12 cellular contexts compared by ENCODE assay signal in the genomic region with DNA sequence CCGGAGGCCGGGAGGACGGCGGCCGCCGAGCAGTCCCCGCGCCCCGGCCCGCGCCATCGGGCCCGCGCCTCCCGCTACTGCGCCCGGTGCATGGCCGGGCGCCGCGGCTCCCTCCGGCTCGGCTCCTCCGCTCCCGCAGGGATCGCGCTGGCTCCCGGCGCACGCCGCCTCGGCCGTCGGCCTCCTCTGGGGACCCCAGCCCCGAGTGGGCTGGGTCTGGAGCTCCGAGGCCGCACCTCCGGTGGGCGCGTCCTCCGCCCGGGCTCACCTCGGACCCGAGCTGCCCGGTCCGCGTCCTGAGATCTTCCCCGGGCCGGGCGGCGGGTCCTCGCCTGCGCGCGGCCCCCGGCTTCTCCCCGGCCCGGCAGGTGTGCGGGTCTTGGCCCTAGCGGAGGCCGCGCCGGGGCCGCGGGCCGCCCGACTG. TPM values are rescaled to one million over a fixed set of nuclear protein-coding genes. Genes with fewer than 3 reads are reported as not detected.
A peak's percentile ranks its signal among the peaks of the same experiment; 100 is the strongest.
DNase-seq lines count a peak whose midpoint lies in the region; ATAC-seq, FAIRE-seq and TF ChIP-seq lines count a peak whose summit lies in the region.
"Had no signal": no experiment of that assay in that cellular context is flagged by ENCODE, and none has a peak within 500 bp of the region (broad histone marks: within the 10 kb centered on the region; RNA-seq: fewer than 3 reads in every experiment).

No MANE protein-coding gene starts in this region.

- H3K4me1 Mint-ChIP-seq in neural progenitor cell = peaks cover 21% of the 10 kb centered on the region

- H3K9ac ChIP-seq in K562 (ENCODE audit: insufficient read depth in 1 of 2, low read depth in 2 of 2, low read length in 2 of 2) (peak overlapping the region; percentile 54 to 88; a peak in 3 of 4 replicates), neural progenitor cell (no peak overlapping the region)

- peaks cover 3% of the 10 kb centered on the region for H3K4me1 ChIP-seq in HAP-1
- H3K4me1 ChIP-seq in K562 (replicated peaks in 1 of 2; ENCODE audit: control insufficient read depth in 2 of 2, insufficient read depth in 2 of 2, low read length in 2 of 2) = peaks cover 6 to 47% of the 10 kb centered on the region in 2 experiments; a peak in 3 of 5 replicates
- peaks cover 28% of the 10 kb centered on the region for H3K4me1 ChIP-seq in neural progenitor cell

- no peak for FAIRE-seq in K562 (lab: Jason Lieb, UNC)
- FAIRE-seq in RCC 7860 (lab: Jason Lieb, UNC) = no peak
- FAIRE-seq in GM12892 (lab: Jason Lieb, UNC) = no peak

- TF ChIP-seq CTCF in K562 (IDR thresholded peaks at IDR 0.05 in 2 of 3, conservative IDR thresholded peaks at IDR 0.05 in 1 of 3; ENCODE audit: insufficient read depth in 2 of 3, low read depth in 1 of 3, low read length in 3 of 3) (no peak), neural progenitor cell (IDR thresholded peaks at IDR 0.05) (no peak)

- no peaks in the 10 kb centered on the region for H3K9me3 ChIP-seq in HAP-1
- no peaks in the 10 kb centered on the region for H3K9me3 ChIP-seq in K562 (replicated peaks; ENCODE audit: control insufficient read depth, insufficient read depth, low read depth, low read length)
- H3K9me3 ChIP-seq in neural progenitor cell (ENCODE audit: low read depth) = no peaks in the 10 kb centered on the region

- H3F3A ChIP-seq in neural progenitor cell (ENCODE audit: low read depth) = peaks cover 16% of the 10 kb centered on the region

- CTCF ChIA-PET in K562 (lab: Yijun Ruan, JAX; ENCODE audit: low intra/inter-chr PET ratio) = interaction anchor here (0.7 kb wide), 2 partner anchors 54 to 218 kb away, joined by 3 to 4 read pairs; no protein-coding TSS in a partner anchor

- no peaks in the 10 kb centered on the region; the same call in 1 of the 2 replicates for H3K36me3 ChIP-seq in HAP-1 (replicated peaks)
- H3K36me3 ChIP-seq in K562 (ENCODE audit: control insufficient read depth, insufficient read depth, low read length) = no peaks in the 10 kb centered on the region
- H3K36me3 ChIP-seq in neural progenitor cell = no peaks in the 10 kb centered on the region

- H3K4me2 ChIP-seq in K562 (ENCODE audit: insufficient read depth, low read length) (peak overlapping the region; percentile 32; the same call in 1 of the 2 replicates), neural progenitor cell (peak overlapping the region; percentile 87)

- intact Hi-C loops in K562 (cut with micrococcal nuclease) = no loop called here

- no peak for TF ChIP-seq RAD21 in K562 (CRISPR knock-in tag; conservative IDR thresholded peaks at IDR 0.05 in 1 of 2, IDR thresholded peaks at IDR 0.05 in 1 of 2)

- WGBS in K562 (ENCODE audit: insufficient coverage, low coverage, missing lambda C conversion rate) = 0% methylated on average over 5 of the region's 67 CpGs

- in situ Hi-C loops in HAP-1 (cut with MboI; ENCODE audit: low sequenced_read_pairs) (no loop called here), K562 (cut with MboI) (no loop called here)

- no peaks in the 10 kb centered on the region for H3K9me1 ChIP-seq in K562 (ENCODE audit: control insufficient read depth, insufficient read depth, low read length)

- TF ChIP-seq EP300 in K562 (IDR thresholded peaks at IDR 0.05; ENCODE audit: low read length) = no peak

- H3K36me3 Mint-ChIP-seq in neural progenitor cell = no peaks in the 10 kb centered on the region

- H3K4me3 ChIP-seq in HAP-1 = peak overlapping the region; percentile 31; the same call in 1 of the 2 replicates
- peak overlapping the region; percentile 41 for H3K4me3 ChIP-seq in K562
- H3K4me3 ChIP-seq in neural progenitor cell = peak overlapping the region; percentile 45

- peak; percentile 39 for ATAC-seq in K562

- no peak overlapping the region for H3K27ac Mint-ChIP-seq in neural progenitor cell
- H3K27ac Mint-ChIP-seq: activated CD4-positive, alpha-beta memory T cell treated with anti-CD3 and anti-CD28 coated beads, Interleukin-2, amount 10 ng/mL, durations not matched to agents 7 days and 5 days had no signal

- no peak for TF ChIP-seq POLR2A in K562 (conservative IDR thresholded peaks at IDR 0.05)
- no peak for TF ChIP-seq POLR2A in GM12892 (IDR thresholded peaks at IDR 0.05; ENCODE audit: low read depth, low read length)

- POLR2A ChIA-PET in K562 (lab: Yijun Ruan, JAX) = interaction anchor here (0.6 kb wide), 2 partner anchors 12 to 683 kb away, joined by 3 to 4 read pairs; no protein-coding TSS in a partner anchor

- H4K20me1 ChIP-seq in K562 (replicated peaks; ENCODE audit: control insufficient read depth, insufficient read depth, low read length) = peaks cover 9% of the 10 kb centered on the region; the same call in 1 of the 2 replicates
- peaks cover 85% of the 10 kb centered on the region for H4K20me1 ChIP-seq in neural progenitor cell (ENCODE audit: low read depth)

- peak; percentile 54 for DNase-seq in COLO668 (lab: John Stamatoyannopoulos, UW; ENCODE audit: unreplicated experiment)
- no peak for DNase-seq in HAP-1 (ENCODE audit: low spot score in 2 of 2)
- DNase-seq in K562 (ENCODE audit: extremely low read depth in 1 of 4, low spot score in 3 of 4) = peak in 2 of 4 experiments; percentile 72 to 76
- peak; percentile 58 for DNase-seq in neural progenitor cell (ENCODE audit: low spot score)
- no peak for DNase-seq in RCC 7860 (ENCODE audit: low spot score)
- no peak for DNase-seq in SKM-1 (lab: John Stamatoyannopoulos, UW; ENCODE audit: unreplicated experiment)
- DNase-seq in GM12892 (ENCODE audit: insufficient read length) = no peak
- DNase-seq in activated CD8-positive, alpha-beta memory T cell treated with anti-CD3 and anti-CD28 coated beads for 24 hours = no peak

- H2AFZ ChIP-seq in K562 (ENCODE audit: low read depth, low read length) (peak overlapping the region; percentile 40; the same call in 1 of the 2 replicates), neural progenitor cell (replicated peaks) (no peak overlapping the region)

- no peak overlapping the region for H3K4me3 Mint-ChIP-seq in neural progenitor cell

- BruUV-seq in K562 (replicated peaks; lab: Mats Ljungman, UMichigan) = no TSS peak

- H3K27me3 Mint-ChIP-seq in neural progenitor cell (ENCODE audit: insufficient read depth, low read depth) = peaks cover 56% of the 10 kb centered on the region

- peaks cover 4% of the 10 kb centered on the region for H3K9me3 Mint-ChIP-seq in neural progenitor cell
- H3K9me3 Mint-ChIP-seq: activated CD4-positive, alpha-beta memory T cell treated with anti-CD3 and anti-CD28 coated beads, Interleukin-2, amount 10 ng/mL, durations not matched to agents 7 days and 5 days had no signal

- H3K27ac ChIP-seq in K562 (ENCODE audit: extremely low read depth, low read depth, low read length) (no peak overlapping the region), neural progenitor cell (no peak overlapping the region)
- H3K27ac ChIP-seq: RWPE1 had no signal

- H3K79me2 ChIP-seq in K562 (ENCODE audit: control insufficient read depth, insufficient read depth, low read length) (no peaks in the 10 kb centered on the region), neural progenitor cell (ENCODE audit: low read depth) (no peaks in the 10 kb centered on the region)

- H3K27me3 ChIP-seq in HAP-1 (ENCODE audit: low read depth) (peaks cover 3% of the 10 kb centered on the region), K562 (ENCODE audit: control insufficient read depth in 2 of 2, insufficient read depth in 2 of 2, low read length in 2 of 2) (0 out of 5 replicates have a peak, but pooled peaks cover 0 to 4% of the 10 kb centered on the region in 2 experiments), neural progenitor cell (peaks cover 100% of the 10 kb centered on the region)

RNA-seq across cellular contexts. Expression of gene SHISA8, which starts 0.3 kb away (rescaled TPM):
- total RNA-seq in K562 (2011; cell fraction: chromatin; rRNA removed; ENCODE audit: low replicate concordance) = 0.70 and 1.5 TPM in 2 replicates
- 2.4 and 5.5 TPM in 2 replicates for total RNA-seq in K562 (2011; cell fraction: nucleolus; rRNA removed)
- 1.5 and 2.1 TPM in 2 replicates for total RNA-seq in K562 (2011; cell fraction: nucleoplasm; rRNA removed)
- total RNA-seq in K562 (2014; rRNA removed) = 1.1 and 1.4 TPM in 2 replicates
- not detected in 2 replicates for total RNA-seq in K562 (2014; rRNA removed; fragmentation: Illumina TruSeq; extraction: Trizol)
- not detected in 2 replicates for total RNA-seq in K562 (2015; rRNA removed; fragmentation: Illumina TruSeq; extraction: Trizol)
- 2.2 TPM in 2 replicates for total RNA-seq in K562 (2021)
- polyA plus RNA-seq in K562 (2011; rRNA removed) = 0.08 and 0.15 TPM in 2 replicates
- 0.09 and 1.8 TPM in 2 replicates for polyA plus RNA-seq in K562 (2011; cell fraction: cytosol; rRNA removed)
- polyA plus RNA-seq in K562 (2011; cell fraction: nucleus; rRNA removed) = 2.7 and 8.7 TPM in 2 replicates
- polyA plus RNA-seq in K562 (2012) = 0.19 and 0.40 TPM in 2 replicates
- polyA plus RNA-seq in K562 (2014; fragmentation: Illumina TruSeq; extraction: Trizol) = not detected in 2 replicates
- under 1 TPM in 1 of 2 experiments, not detected in 1; 0.07 TPM for polyA plus RNA-seq in K562 (2014; fragmentation: Nextera tagmentation; extraction: Ambion mirVana)
- 0.50 and 3.3 TPM in 2 replicates for polyA plus RNA-seq in K562 (2014; rRNA removed)
- polyA minus RNA-seq in K562 (2011; rRNA and poly(A)+ RNA removed) = not detected in 2 replicates
- not detected in 2 replicates for polyA minus RNA-seq in K562 (2011; cell fraction: cytosol; rRNA and poly(A)+ RNA removed)
- polyA minus RNA-seq in K562 (2011; cell fraction: nucleus; rRNA and poly(A)+ RNA removed) = 0.94 TPM in 1 of 2 replicates, not detected in the other
- total RNA-seq in neural progenitor cell (ENCODE audit: low replicate concordance) = not detected in 2 replicates
- polyA plus RNA-seq in GM12892 (2012; ENCODE audit: missing spikeins) = 0.93 TPM
- total RNA-seq: activated CD4-positive, alpha-beta memory T cell treated with anti-CD3 and anti-CD28 coated beads, Interleukin-2, amount 10 ng/mL, durations not matched to agents 7 days and 5 days; aorta; M059J had no signal
- polyA plus RNA-seq: aorta had no signal

RNA-seq across cellular contexts. Expression of gene TNFRSF13C, which starts 12.0 kb away (rescaled TPM):
- 5.1 and 11.0 TPM in 2 replicates for total RNA-seq in K562 (2011; cell fraction: chromatin; rRNA removed; ENCODE audit: low replicate concordance)
- total RNA-seq in K562 (2011; cell fraction: nucleolus; rRNA removed) = 5.2 and 5.8 TPM in 2 replicates
- total RNA-seq in K562 (2011; cell fraction: nucleoplasm; rRNA removed) = 6.7 and 7.9 TPM in 2 replicates
- total RNA-seq in K562 (2014; rRNA removed) (0.50 and 0.69 TPM in 2 replicates), K562 (2014; rRNA removed; fragmentation: Illumina TruSeq; extraction: Trizol) (0.44 and 0.48 TPM in 2 replicates), K562 (2015; rRNA removed; fragmentation: Illumina TruSeq; extraction: Trizol) (0.30 and 0.47 TPM in 2 replicates), K562 (2021) (1.5 and 1.9 TPM in 2 replicates), neural progenitor cell (ENCODE audit: low replicate concordance) (2.2 and 2.7 TPM in 2 replicates)
- polyA plus RNA-seq in K562 (2011; rRNA removed) (0.53 and 1.3 TPM in 2 replicates), K562 (2014; fragmentation: Illumina TruSeq; extraction: Trizol) (0.59 and 0.66 TPM in 2 replicates), K562 (2014; fragmentation: Nextera tagmentation; extraction: Ambion mirVana) (under 1 TPM; 0.08 to 0.13 TPM), K562 (2014; rRNA removed) (1.1 and 1.3 TPM in 2 replicates)
- polyA plus RNA-seq in K562 (2011; cell fraction: cytosol; rRNA removed) = 0.79 and 0.86 TPM in 2 replicates
- 4.2 and 4.7 TPM in 2 replicates for polyA plus RNA-seq in K562 (2011; cell fraction: nucleus; rRNA removed)
- 0.68 and 1.4 TPM in 2 replicates for polyA plus RNA-seq in K562 (2012)
- polyA minus RNA-seq in K562 (2011; rRNA and poly(A)+ RNA removed) = 0.53 and 0.60 TPM in 2 replicates
- polyA minus RNA-seq in K562 (2011; cell fraction: cytosol; rRNA and poly(A)+ RNA removed) = 0.57 and 0.91 TPM in 2 replicates
- polyA minus RNA-seq in K562 (2011; cell fraction: nucleus; rRNA and poly(A)+ RNA removed) = 0.40 and 1.00 TPM in 2 replicates
- polyA plus RNA-seq in GM12892 (2012; ENCODE audit: missing spikeins) = 57.8 TPM
- polyA plus RNA-seq: aorta had no signal

RNA-seq across cellular contexts. Expression of gene CENPM, which starts 32.3 kb away (rescaled TPM):
- total RNA-seq in K562 (2011; cell fraction: chromatin; rRNA removed; ENCODE audit: low replicate concordance) = 59.7 and 128 TPM in 2 replicates
- 89.4 and 117 TPM in 2 replicates for total RNA-seq in K562 (2011; cell fraction: nucleolus; rRNA removed)
- total RNA-seq in K562 (2011; cell fraction: nucleoplasm; rRNA removed) = 68.9 and 92.5 TPM in 2 replicates
- total RNA-seq in K562 (2014; rRNA removed) (67.7 and 77.1 TPM in 2 replicates), K562 (2014; rRNA removed; fragmentation: Illumina TruSeq; extraction: Trizol) (9.9 and 11.3 TPM in 2 replicates), K562 (2015; rRNA removed; fragmentation: Illumina TruSeq; extraction: Trizol) (32.3 and 33.8 TPM in 2 replicates), K562 (2021) (36.2 and 37.4 TPM in 2 replicates), neural progenitor cell (ENCODE audit: low replicate concordance) (20.2 and 45.3 TPM in 2 replicates)
- polyA plus RNA-seq in K562 (2011; rRNA removed) (18.8 and 25.3 TPM in 2 replicates), K562 (2014; fragmentation: Illumina TruSeq; extraction: Trizol) (23.6 and 41.3 TPM in 2 replicates), K562 (2014; fragmentation: Nextera tagmentation; extraction: Ambion mirVana) (10 to 100 TPM; 19.3 to 36.7 TPM), K562 (2014; rRNA removed) (49.6 and 53.0 TPM in 2 replicates)
- 25.2 and 56.0 TPM in 2 replicates for polyA plus RNA-seq in K562 (2011; cell fraction: cytosol; rRNA removed)
- polyA plus RNA-seq in K562 (2011; cell fraction: nucleus; rRNA removed) = 59.7 and 86.8 TPM in 2 replicates
- 43.0 and 48.0 TPM in 2 replicates for polyA plus RNA-seq in K562 (2012)
- polyA minus RNA-seq in K562 (2011; rRNA and poly(A)+ RNA removed) = 16.4 and 23.1 TPM in 2 replicates
- 13.0 and 23.0 TPM in 2 replicates for polyA minus RNA-seq in K562 (2011; cell fraction: cytosol; rRNA and poly(A)+ RNA removed)
- 37.2 and 46.0 TPM in 2 replicates for polyA minus RNA-seq in K562 (2011; cell fraction: nucleus; rRNA and poly(A)+ RNA removed)
- polyA plus RNA-seq in GM12892 (2012; ENCODE audit: missing spikeins) = 31.4 TPM

RNA-seq across cellular contexts. Expression of gene SEPTIN3, which starts 54.6 kb away (rescaled TPM):
- not detected in 2 replicates for total RNA-seq in K562 (2011; cell fraction: chromatin; rRNA removed; ENCODE audit: low replicate concordance)
- total RNA-seq in K562 (2011; cell fraction: nucleolus; rRNA removed) = not detected in 2 replicates
- not detected in 2 replicates for total RNA-seq in K562 (2011; cell fraction: nucleoplasm; rRNA removed)
- total RNA-seq in K562 (2014; rRNA removed) = not detected in 2 replicates
- total RNA-seq in K562 (2014; rRNA removed; fragmentation: Illumina TruSeq; extraction: Trizol) = not detected in 2 replicates
- not detected in 2 replicates for total RNA-seq in K562 (2015; rRNA removed; fragmentation: Illumina TruSeq; extraction: Trizol)
- not detected in 2 replicates for total RNA-seq in K562 (2021)
- polyA plus RNA-seq in K562 (2011; rRNA removed) = 0.06 and 0.08 TPM in 2 replicates
- 0.01 TPM in 1 of 2 replicates, not detected in the other for polyA plus RNA-seq in K562 (2011; cell fraction: cytosol; rRNA removed)
- 0.03 and 0.10 TPM in 2 replicates for polyA plus RNA-seq in K562 (2011; cell fraction: nucleus; rRNA removed)
- 0.01 and 0.04 TPM in 2 replicates for polyA plus RNA-seq in K562 (2012)
- not detected in 2 replicates for polyA plus RNA-seq in K562 (2014; fragmentation: Illumina TruSeq; extraction: Trizol)
- not detected for polyA plus RNA-seq in K562 (2014; fragmentation: Nextera tagmentation; extraction: Ambion mirVana)
- polyA plus RNA-seq in K562 (2014; rRNA removed) = not detected in 2 replicates
- 0.06 TPM in 1 of 2 replicates, not detected in the other for polyA minus RNA-seq in K562 (2011; rRNA and poly(A)+ RNA removed)
- polyA minus RNA-seq in K562 (2011; cell fraction: cytosol; rRNA and poly(A)+ RNA removed) = not detected in 2 replicates
- not detected in 2 replicates for polyA minus RNA-seq in K562 (2011; cell fraction: nucleus; rRNA and poly(A)+ RNA removed)
- 12.8 and 20.5 TPM in 2 replicates for total RNA-seq in neural progenitor cell (ENCODE audit: low replicate concordance)
- polyA plus RNA-seq in GM12892 (2012; ENCODE audit: missing spikeins) = 1.9 TPM

Comparison
In these comparisons a context has a peak if more than half of its experiments do, and no peak if none do; other contexts are left out.
1. DNase-seq: peak in COLO668 (single experiment) and neural progenitor cell (single experiment); none in HAP-1 (0 of 2), RCC 7860 (single experiment), SKM-1 (single experiment), GM12892 (single experiment) and activated CD8-positive, alpha-beta memory T cell treated with anti-CD3 and anti-CD28 coated beads for 24 hours (single experiment).
2. Peak in every context shown above with its lines, with median percentiles within 50 percentile points of each other: H3K4me3 ChIP-seq.